ENCODE assay signal across 1 cellular context in genomic region chr16:86520317-86521210, GRCh38.
TF ChIP-seq lines count a peak whose summit lies in the region.

No MANE protein-coding gene starts in this region.

TF ChIP-seq in H1, 55 proteins besides CTCF, POLR2A, EP300 and RAD21:
- TF ChIP-seq ASH2L (IDR thresholded peaks at IDR 0.05; ENCODE audit: low read length), result no peak
- TF ChIP-seq ATF2 (IDR thresholded peaks at IDR 0.05; ENCODE audit: low read length), result 0 out of 2 replicates have a peak, but pooled peaks have one; percentile 3
